18 cellular contexts compared by ENCODE assay signal in genomic region chr3:38581774-38582173, GRCh38.
A peak's percentile ranks its signal among the peaks of the same experiment; 100 is the strongest.
DNase-seq lines count a peak whose midpoint lies in the region; ATAC-seq and TF ChIP-seq lines count a peak whose summit lies in the region.
"Had no signal": no experiment of that assay in that cellular context is flagged by ENCODE, and none has a peak within 500 bp of the region (broad histone marks: within the 10 kb centered on the region; RNA-seq: fewer than 3 reads in every experiment).

No MANE protein-coding gene starts in this region.

- H3K36me3 ChIP-seq in heart left ventricle (peaks cover 0 to 38% (median 2%) of the 10 kb centered on the region in 9 donors), lower lobe of right lung (no peaks in the 10 kb centered on the region)

- ATAC-seq in heart left ventricle = no peak
- ATAC-seq in Right ventricle myocardium superior (ENCODE audit: poor library complexity) = no peak
- ATAC-seq in activated B cell treated with CpG ODN at 0.5 μM for 24 hours (ENCODE audit: low read depth) = no peak
- ATAC-seq in lower lobe of right lung = no peak
- no peak for ATAC-seq in HG03025 (IDR thresholded peaks at IDR 0.05; ENCODE audit: low FRiP score, unreplicated experiment)
- ATAC-seq: CD8-positive, alpha-beta T cell; HCT116 had no signal

- DNase-seq in heart left ventricle = peak in 2 of 5 donors; percentile 4 to 12
- DNase-seq in Right ventricle myocardium superior = no peak
- peak; percentile 7 for DNase-seq in activated B cell treated with CpG ODN at 0.5 μM for 24 hours
- peak; percentile 24 for DNase-seq in lower lobe of right lung
- peak; percentile 8 for DNase-seq in ureter (ENCODE audit: low spot score)
- DNase-seq in hippocampal formation (lab: John Stamatoyannopoulos, UW) = no peak
- DNase-seq in NCI-H510A (lab: John Stamatoyannopoulos, UW) = no peak
- DNase-seq: ACHN, NCI-H1092, NCI-H1694, NCI-H774, PC-9, SHP77 had no signal

- POLR2A ChIA-PET in activated B cell treated with CpG ODN at 0.5 μM for 24 hours (lab: Charles Lee) = no interaction called here

- no peaks in the 10 kb centered on the region for H3K27me3 ChIP-seq in heart left ventricle
- no peaks in the 10 kb centered on the region for H3K27me3 ChIP-seq in lower lobe of right lung (ENCODE audit: low read depth)

- H3K27me3 Mint-ChIP-seq in activated B cell treated with CpG ODN at 0.5 μM for 24 hours = peaks cover 2% of the 10 kb centered on the region
- H3K27me3 Mint-ChIP-seq: B cell had no signal

- no peak overlapping the region for H3K27ac Mint-ChIP-seq in activated B cell treated with CpG ODN at 0.5 μM for 24 hours
- H3K27ac Mint-ChIP-seq: B cell; CD8-positive, alpha-beta T cell had no signal

- H3K36me3 Mint-ChIP-seq in activated B cell treated with CpG ODN at 0.5 μM for 24 hours (ENCODE audit: low read depth) = no peaks in the 10 kb centered on the region
- H3K36me3 Mint-ChIP-seq: CD8-positive, alpha-beta T cell had no signal

- intact Hi-C loops in heart left ventricle (cut with DNase I) (loop anchor here in 3 of 10 donors (2.0 to 5.0 kb wide), 6 partner anchors 39 to 66 kb away; partner anchors contain the start of gene SCN5A (in 1 of the 3)), Right ventricle myocardium superior (cut with DNase I) (no loop called here), activated B cell treated with CpG ODN at 0.5 μM for 24 hours (cut with micrococcal nuclease) (no loop called here), lower lobe of right lung (cut with DNase I) (no loop called here)

- TF ChIP-seq CTCF in heart left ventricle (IDR thresholded peaks at IDR 0.05) = no peak
- TF ChIP-seq CTCF in activated B cell treated with CpG ODN at 0.5 μM for 24 hours (IDR thresholded peaks at IDR 0.05) = no peak
- no peak for TF ChIP-seq CTCF in lower lobe of right lung (IDR thresholded peaks at IDR 0.05)

- H3K4me3 ChIP-seq in heart left ventricle (no peak overlapping the region), lower lobe of right lung (no peak overlapping the region)
- H3K4me3 ChIP-seq: PC-9 had no signal

- no peak for TF ChIP-seq POLR2A in heart left ventricle (IDR thresholded peaks at IDR 0.05)

- peaks cover 0 to 74% (median 36%) of the 10 kb centered on the region in 12 donors for H3K4me1 ChIP-seq in heart left ventricle
- H3K4me1 ChIP-seq in lower lobe of right lung = no peaks in the 10 kb centered on the region

- H3K27ac ChIP-seq in heart left ventricle (peak overlapping the region in 9 of 12 donors; percentile 76 to 99 (median 91)), lower lobe of right lung (no peak overlapping the region)
- H3K27ac ChIP-seq: KMS-11, PC-9 had no signal

- WGBS in heart left ventricle, 4 donors = 79 to 87% (median 84%) methylated on average over 2 of the region's 2 CpGs

- H3K4me3 Mint-ChIP-seq in activated B cell treated with CpG ODN at 0.5 μM for 24 hours = no peak overlapping the region
- H3K4me3 Mint-ChIP-seq: B cell; CD8-positive, alpha-beta T cell had no signal

- CTCF ChIA-PET in activated B cell treated with CpG ODN at 0.5 μM for 24 hours (lab: Charles Lee) = no interaction called here

- H3K4me1 Mint-ChIP-seq in activated B cell treated with CpG ODN at 0.5 μM for 24 hours = no peaks in the 10 kb centered on the region
- H3K4me1 Mint-ChIP-seq: B cell had no signal

- no peaks in the 10 kb centered on the region for H3K9me3 Mint-ChIP-seq in activated B cell treated with CpG ODN at 0.5 μM for 24 hours
- H3K9me3 Mint-ChIP-seq: CD8-positive, alpha-beta T cell had no signal

- H3K9me3 ChIP-seq in heart left ventricle (no peaks in the 10 kb centered on the region), lower lobe of right lung (no peaks in the 10 kb centered on the region)

Comparison
In these comparisons a context has a peak if more than half of its experiments do, and no peak if none do; other contexts are left out.
1. DNase-seq: peak in activated B cell treated with CpG ODN at 0.5 μM for 24 hours (single experiment), lower lobe of right lung (single experiment) and ureter (single experiment); none in Right ventricle myocardium superior (single experiment), hippocampal formation (0 of 2) and NCI-H510A (single experiment).